21 cellular contexts compared by ENCODE assay signal in the genomic region with DNA sequence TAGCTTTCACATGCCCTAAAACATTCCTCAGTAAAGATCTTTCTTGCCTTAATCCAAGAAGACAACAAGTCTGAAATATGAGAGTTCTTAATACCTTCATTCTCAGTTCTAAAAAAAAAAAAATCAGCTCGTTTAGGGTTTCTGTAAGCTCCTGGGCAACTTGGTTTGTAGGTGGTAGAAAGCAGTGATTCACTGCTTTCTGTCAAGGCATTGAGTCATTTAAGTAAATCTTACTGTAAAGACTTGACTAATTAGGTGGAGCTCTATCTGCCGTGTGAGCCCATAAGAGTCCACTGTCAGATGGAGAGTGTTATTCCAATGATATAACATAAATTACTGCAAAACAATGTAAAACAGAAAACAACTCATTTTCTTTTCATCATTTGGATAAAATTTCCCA. TPM values are rescaled to one million over a fixed set of nuclear protein-coding genes. Genes with fewer than 3 reads are reported as not detected.
DNase-seq lines count a peak whose midpoint lies in the region; ATAC-seq, FAIRE-seq and TF ChIP-seq lines count a peak whose summit lies in the region.
"Had no signal": no experiment of that assay in that cellular context is flagged by ENCODE, and none has a peak within 500 bp of the region (broad histone marks: within the 10 kb centered on the region; RNA-seq: fewer than 3 reads in every experiment).

No MANE protein-coding gene starts in this region.

- dilution Hi-C loops in keratinocyte (cut with MboI; ENCODE audit: extremely low pct_ligation_motif_present, low sequenced_read_pairs) = no loop called here

- no peak overlapping the region for H2AFZ ChIP-seq in keratinocyte (ENCODE audit: control insufficient read depth, low read length)

- H3K9me1 ChIP-seq in keratinocyte (ENCODE audit: control insufficient read depth, extremely low read depth, insufficient read depth, low read length) = no peaks in the 10 kb centered on the region

- no peaks in the 10 kb centered on the region for H3K27me3 ChIP-seq in keratinocyte (ENCODE audit: control insufficient read depth, extremely low read depth, insufficient read depth, low read length)
- H3K27me3 ChIP-seq: heart right ventricle had no signal

- DNase-seq in stimulated activated CD4-positive, alpha-beta T cell treated with anti-CD3 and anti-CD28 coated beads, Interleukin-1b, Interleukin-23, amount 100 ng/mL, for 48 hours = peak; percentile 20
- no peak for DNase-seq in stimulated activated CD4-positive, alpha-beta T cell treated with anti-CD3 and anti-CD28 coated beads, Interleukin-4, amount 100 ng/mL, for 4 hours
- peak; percentile 73 for DNase-seq in RWPE1 (ENCODE audit: low spot score)
- DNase-seq in keratinocyte (ENCODE audit: low read depth, low spot score) = no peak
- no peak for DNase-seq in central memory CD4-positive, alpha-beta T cell
- DNase-seq in activated CD8-positive, alpha-beta memory T cell treated with anti-CD3 and anti-CD28 coated beads, Interleukin-2, amount 50 U/mL, for 48 hours = no peak
- DNase-seq: activated CD8-positive, alpha-beta memory T cell treated with anti-CD3 and anti-CD28 coated beads for 24 hours; erythroblast; foreskin fibroblast; heart right ventricle; mesendoderm; NCI-H1105 treated with DMSO at 0.1 percent for 48 hours; NCI-H2029 treated with DMSO at 0.1 percent for 48 hours; NCI-H345; NCI-H774; small intestine; stimulated activated naive CD4-positive, alpha-beta T cell treated with Interleukin-2 at 50 U/mL for 16 hours had no signal

- CTCF ChIA-PET in RWPE1 (lab: Yijun Ruan, JAX) = no interaction called here

- TF ChIP-seq CTCF in RWPE1 (conservative IDR thresholded peaks at IDR 0.05; ENCODE audit: low read depth) (no peak), keratinocyte (optimal IDR thresholded peaks at IDR 0.05 in 1 of 3, IDR thresholded peaks at IDR 0.05 in 1 of 3, conservative IDR thresholded peaks at IDR 0.05 in 1 of 3; ENCODE audit: extremely low read depth in 1 of 3, insufficient read depth in 2 of 3, low read length in 3 of 3) (no peak)

- peaks cover 7% of the 10 kb centered on the region for H3K4me1 ChIP-seq in keratinocyte (ENCODE audit: control insufficient read depth, extremely low read depth, insufficient read depth, low read length)
- H3K4me1 ChIP-seq: heart right ventricle had no signal

- H3K27ac ChIP-seq in RWPE1 = no peak overlapping the region
- H3K27ac ChIP-seq in keratinocyte (ENCODE audit: control insufficient read depth, insufficient read depth, low read length) = peak overlapping the region; percentile 9
- H3K27ac ChIP-seq: heart right ventricle, WERI-Rb-1 had no signal

- no peak for FAIRE-seq in keratinocyte (lab: Jason Lieb, UNC)
- FAIRE-seq: GM19239, small intestine had no signal

- peak overlapping the region; percentile 43 for H3K4me2 ChIP-seq in keratinocyte (ENCODE audit: control insufficient read depth, extremely low read depth, insufficient read depth, low read depth, low read length)

- H4K20me1 ChIP-seq in keratinocyte (ENCODE audit: control insufficient read depth, extremely low read depth, insufficient read depth, low read length) = no peaks in the 10 kb centered on the region

- POLR2A ChIA-PET in RWPE1 (lab: Yijun Ruan, JAX; ENCODE audit: low non-redundant PET) = no interaction called here

- no peaks in the 10 kb centered on the region for H3K9me3 ChIP-seq in keratinocyte (ENCODE audit: control insufficient read depth, low read depth, low read length)
- H3K9me3 ChIP-seq: heart right ventricle had no signal

- ATAC-seq in GM19395 (IDR thresholded peaks at IDR 0.05; ENCODE audit: unreplicated experiment) = no peak
- ATAC-seq: heart right ventricle, left lobe of liver had no signal

- H3K4me3 ChIP-seq in keratinocyte (ENCODE audit: control insufficient read depth in 2 of 3, extremely low read depth in 1 of 3, insufficient read depth in 2 of 3, low read depth in 1 of 3, low read length in 3 of 3) = no peak overlapping the region
- H3K4me3 ChIP-seq: heart right ventricle had no signal

- no peaks in the 10 kb centered on the region for H3K79me2 ChIP-seq in keratinocyte (ENCODE audit: control insufficient read depth, insufficient read depth, low read length)

- H3K9ac ChIP-seq in keratinocyte (ENCODE audit: control insufficient read depth, extremely low read depth, insufficient read depth, low read length) = no peak overlapping the region

- H3K36me3 ChIP-seq in keratinocyte (ENCODE audit: control insufficient read depth in 2 of 2, extremely low read depth in 1 of 2, insufficient read depth in 2 of 2, low read length in 2 of 2) = no peaks in the 10 kb centered on the region
- H3K36me3 ChIP-seq: heart right ventricle, WERI-Rb-1 had no signal

RNA-seq across cellular contexts. Expression of a gene that starts 56.1 kb away (rescaled TPM):
- polyA plus RNA-seq in keratinocyte = 19.8 to 20.8 TPM (median 20.3 TPM) in 3 replicates
- 34.0 TPM for polyA plus RNA-seq in keratinocyte (2011; ENCODE audit: low read depth)
- polyA plus RNA-seq in keratinocyte (2011; cell fraction: cytosol; rRNA removed) = 13.9 and 18.3 TPM in 2 replicates
- polyA plus RNA-seq in keratinocyte (2011; cell fraction: nucleus; rRNA removed) = 67.4 and 73.9 TPM in 2 replicates
- polyA plus RNA-seq in keratinocyte (2012; ENCODE audit: low replicate concordance) = 19.3 and 32.9 TPM in 2 replicates
- 68.7 to 96.4 TPM (median 93.1 TPM) in 3 replicates for polyA minus RNA-seq in keratinocyte
- 17.1 TPM for polyA minus RNA-seq in keratinocyte (2011; cell fraction: cytosol; rRNA and poly(A)+ RNA removed)
- polyA minus RNA-seq in keratinocyte (2011; cell fraction: nucleus; rRNA and poly(A)+ RNA removed) = 129 and 267 TPM in 2 replicates

Comparison
In these comparisons a context has a peak if more than half of its experiments do, and no peak if none do; other contexts are left out.
1. DNase-seq: peak in stimulated activated CD4-positive, alpha-beta T cell treated with anti-CD3 and anti-CD28 coated beads, Interleukin-1b, Interleukin-23, amount 100 ng/mL, for 48 hours (single experiment) and RWPE1 (single experiment); none in stimulated activated CD4-positive, alpha-beta T cell treated with anti-CD3 and anti-CD28 coated beads, Interleukin-4, amount 100 ng/mL, for 4 hours (0 of 2), keratinocyte (single experiment), central memory CD4-positive, alpha-beta T cell (single experiment) and activated CD8-positive, alpha-beta memory T cell treated with anti-CD3 and anti-CD28 coated beads, Interleukin-2, amount 50 U/mL, for 48 hours (single experiment).